Comparison of ENCODE assay signal across 8 cellular contexts in the genomic region with DNA sequence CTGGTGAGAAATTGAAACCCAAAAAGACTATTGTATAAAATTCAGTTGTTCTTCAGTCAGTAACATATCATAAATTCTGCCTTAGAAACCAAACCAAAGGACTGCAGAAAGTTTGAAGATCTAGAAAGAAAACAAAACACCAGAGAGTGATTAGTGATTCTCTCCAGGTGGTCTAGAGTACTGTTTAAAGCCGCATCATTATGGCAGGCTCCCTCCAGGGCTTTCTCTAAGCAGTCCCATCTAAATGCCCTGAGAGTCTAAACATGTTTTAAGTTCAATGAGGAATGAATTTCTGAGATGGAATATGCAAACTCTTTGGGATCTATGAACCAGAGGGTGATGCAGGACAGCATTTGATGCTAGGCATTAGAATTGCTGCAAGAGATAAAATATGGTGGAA.
"Had no signal": no experiment of that assay in that cellular context is flagged by ENCODE, and none has a peak within 500 bp of the region (broad histone marks: within the 10 kb centered on the region; RNA-seq: fewer than 3 reads in every experiment).

No MANE protein-coding gene starts in this region.

- H3K9me3 Mint-ChIP-seq: HFFc6 had no signal

- H3K9me3 ChIP-seq: HAP-1 had no signal

- DNase-seq: GM23248, H7, HFFc6 had no signal

- H3K27ac ChIP-seq: GM23248, HL-60 had no signal

- H3K9ac ChIP-seq: GM23248 had no signal

- ATAC-seq: HCT116, HepG2 had no signal

- H3K4me3 Mint-ChIP-seq: HFFc6, IgD-negative memory B cell had no signal

- H3K4me3 ChIP-seq: GM23248, HAP-1 had no signal

- H3K4me1 ChIP-seq: HAP-1 had no signal

- H3K4me1 Mint-ChIP-seq: IgD-negative memory B cell had no signal

- H3K36me3 ChIP-seq: HAP-1 had no signal

- H3K27ac Mint-ChIP-seq: HFFc6, IgD-negative memory B cell had no signal

- H2AFZ ChIP-seq: GM23248 had no signal
